Comparison of ENCODE assay signal across 21 cellular contexts in genomic region chr6:8269856-8270454, GRCh38.
"Had no signal": no experiment of that assay in that cellular context is flagged by ENCODE, and none has a peak within 500 bp of the region (broad histone marks: within the 10 kb centered on the region; RNA-seq: fewer than 3 reads in every experiment).

No MANE protein-coding gene starts in this region.

- H3K4me1 ChIP-seq: adrenal gland, esophagus muscularis mucosa, gastroesophageal sphincter, spleen, upper lobe of right lung had no signal

- H3K4me1 Mint-ChIP-seq: activated T-helper 17 cell treated with anti-CD3 and anti-CD28 coated beads, Interleukin-2, amount 50 U/mL, for 72 hours; memory B cell had no signal

- H3K4me3 ChIP-seq: adrenal gland, esophagus muscularis mucosa, gastroesophageal sphincter, spleen, upper lobe of right lung had no signal

- H3K27ac ChIP-seq: adrenal gland, esophagus muscularis mucosa, gastroesophageal sphincter, upper lobe of right lung had no signal

- H3K36me3 Mint-ChIP-seq: WTC11 had no signal

- H3K27me3 ChIP-seq: adrenal gland, esophagus muscularis mucosa, gastroesophageal sphincter, spleen, upper lobe of right lung had no signal

- ATAC-seq: activated naive CD4-positive, alpha-beta T cell treated with anti-CD3 and anti-CD28 coated beads, Interleukin-2, amount 50 U/mL, for 72 hours; activated T-helper 17 cell treated with anti-CD3 and anti-CD28 coated beads, Interleukin-2, amount 50 U/mL, for 72 hours; effector memory CD8-positive, alpha-beta T cell; gastroesophageal sphincter; stimulated activated naive CD8-positive, alpha-beta T cell treated with anti-CD3 and anti-CD28 coated beads, Interleukin-15, Interleukin-2, amounts not matched to agents 100 U/mL and 50 U/mL, for 24 hours; upper lobe of right lung; WTC11 had no signal

- DNase-seq: activated CD4-positive, alpha-beta T cell treated with anti-CD3 and anti-CD28 coated beads, Interleukin-2, amount 50 U/mL, for 4 hours; activated CD8-positive, alpha-beta memory T cell treated with anti-CD3 and anti-CD28 coated beads for 24 hours; activated CD8-positive, alpha-beta memory T cell treated with anti-CD3 and anti-CD28 coated beads, Interleukin-2, amount 50 U/mL, for 4 hours; activated T-cell treated with anti-CD3 and anti-CD28 coated beads, Interleukin-2, amount 50 U/mL, for 24 hours; adrenal gland; central memory CD4-positive, alpha-beta T cell; effector memory CD8-positive, alpha-beta T cell; head of caudate nucleus; occipital lobe; spleen; stimulated activated CD4-positive, alpha-beta T cell treated with anti-CD3 and anti-CD28 coated beads, Interleukin-4, amount 100 ng/mL, for 24 hours; stimulated activated naive CD8-positive, alpha-beta T cell treated with anti-CD3 and anti-CD28 coated beads, Interleukin-15, Interleukin-2, amounts not matched to agents 100 U/mL and 50 U/mL, for 24 hours; T-helper 1 cell; upper lobe of right lung had no signal

- H3K9me3 ChIP-seq: adrenal gland, upper lobe of right lung had no signal

- H3K4me3 Mint-ChIP-seq: activated T-cell treated with anti-CD3 and anti-CD28 coated beads, Interleukin-2, amount 50 U/mL, for 24 hours; activated T-helper 17 cell treated with anti-CD3 and anti-CD28 coated beads, Interleukin-2, amount 50 U/mL, for 72 hours; effector memory CD8-positive, alpha-beta T cell; memory B cell; neural crest cell; WTC11 had no signal

- H3K36me3 ChIP-seq: adrenal gland, esophagus muscularis mucosa, gastroesophageal sphincter, spleen, upper lobe of right lung had no signal

- H3K27ac Mint-ChIP-seq: activated naive CD4-positive, alpha-beta T cell treated with anti-CD3 and anti-CD28 coated beads, Interleukin-2, amount 50 U/mL, for 72 hours; activated T-cell treated with anti-CD3 and anti-CD28 coated beads, Interleukin-2, amount 50 U/mL, for 24 hours; activated T-helper 17 cell treated with anti-CD3 and anti-CD28 coated beads, Interleukin-2, amount 50 U/mL, for 72 hours; effector memory CD8-positive, alpha-beta T cell; memory B cell; WTC11 had no signal
